Comparison of ENCODE assay signal across 8 cellular contexts in genomic region chr10:65571011-65571570, GRCh38.
DNase-seq lines count a peak whose midpoint lies in the region; ATAC-seq lines count a peak whose summit lies in the region.

No MANE protein-coding gene starts in this region.

- peak; percentile 2 for DNase-seq in amniotic epithelial cell (ENCODE audit: low read depth)
- peak; percentile 33 for DNase-seq in kidney tubule cell (ENCODE audit: low spot score)
- no peak for DNase-seq in cerebellum (ENCODE audit: low spot score)
- DNase-seq in putamen (ENCODE audit: low spot score) = no peak
- no peak for DNase-seq in NCI-H446 (lab: John Stamatoyannopoulos, UW)

- H4K20me1 ChIP-seq in BLaER1 = no peaks in the 10 kb centered on the region

- H3K9me3 ChIP-seq in BLaER1 = no peaks in the 10 kb centered on the region

- H3K9ac ChIP-seq in BLaER1 = no peak overlapping the region

- H3K27ac ChIP-seq in BLaER1 = peak overlapping the region; percentile 43; the same call in 1 of the 2 replicates

- H3K27me3 ChIP-seq in BLaER1 = no peaks in the 10 kb centered on the region

- peak overlapping the region; percentile 76 for H3K4me2 ChIP-seq in BLaER1

- H3K4me1 ChIP-seq in BLaER1 = peaks cover 16% of the 10 kb centered on the region

- ATAC-seq in HG02981 (IDR thresholded peaks at IDR 0.05; ENCODE audit: unreplicated experiment) = peak; percentile 61
- ATAC-seq in HG03108 (IDR thresholded peaks at IDR 0.05; ENCODE audit: unreplicated experiment) = no peak

- peak overlapping the region; percentile 28; the same call in 1 of the 2 replicates for H3K4me3 ChIP-seq in BLaER1

- no peaks in the 10 kb centered on the region for H3K36me3 ChIP-seq in BLaER1

Comparison
In these comparisons a context has a peak if more than half of its experiments do, and no peak if none do; other contexts are left out.
1. DNase-seq: peak in amniotic epithelial cell (single experiment) and kidney tubule cell (single experiment); none in cerebellum (single experiment), putamen (single experiment) and NCI-H446 (0 of 2).